Comparison of ENCODE assay signal across 14 cellular contexts in genomic region chr15:83112233-83112958, GRCh38. TPM values are rescaled to one million over a fixed set of nuclear protein-coding genes. Genes with fewer than 3 reads are reported as not detected.
DNase-seq lines count a peak whose midpoint lies in the region; ATAC-seq, FAIRE-seq and TF ChIP-seq lines count a peak whose summit lies in the region.
"Had no signal": no experiment of that assay in that cellular context is flagged by ENCODE, and none has a peak within 500 bp of the region (broad histone marks: within the 10 kb centered on the region; RNA-seq: fewer than 3 reads in every experiment).

No MANE protein-coding gene starts in this region.

- FAIRE-seq in bronchial epithelial cell (lab: Jason Lieb, UNC) (peak; percentile 13), D721Med (lab: Jason Lieb, UNC) (no peak)

- TF ChIP-seq CTCF in left ventricle myocardium inferior (IDR thresholded peaks at IDR 0.05; ENCODE audit: borderline replicate concordance) (no peak), right atrium auricular region (IDR thresholded peaks at IDR 0.05) (no peak), bronchial epithelial cell (IDR thresholded peaks at IDR 0.05; ENCODE audit: insufficient read depth, low read length, severe bottlenecking) (no peak), upper lobe of left lung (IDR thresholded peaks at IDR 0.05) (no peak), D721Med (IDR thresholded peaks at IDR 0.05; ENCODE audit: insufficient read depth, missing control alignments) (no peak)

- TF ChIP-seq POLR2A in upper lobe of left lung (IDR thresholded peaks at IDR 0.05), result no peak

- H3K27ac ChIP-seq in left ventricle myocardium inferior (replicated peaks), result peak overlapping the region; percentile 79
- H3K27ac ChIP-seq in right atrium auricular region, result peak overlapping the region in 1 of 2 donors; percentile 52
- H3K27ac ChIP-seq in upper lobe of left lung, result peak overlapping the region; percentile 24 to 72 (median 51)

- peak in 1 of 2 donors; percentile 12 for ATAC-seq in upper lobe of left lung (ENCODE audit: low FRiP score in 2 of 2)

- H3K4me1 ChIP-seq in left ventricle myocardium inferior, result peaks cover 58% of the 10 kb centered on the region
- H3K4me1 ChIP-seq in right atrium auricular region, result peaks cover 0 to 53% of the 10 kb centered on the region in 2 donors
- H3K4me1 ChIP-seq in upper lobe of left lung, result peaks cover 42 to 54% (median 49%) of the 10 kb centered on the region in 4 donors

- DNase-seq in left ventricle myocardium inferior, result no peak
- DNase-seq in right atrium auricular region (ENCODE audit: low spot score), result no peak
- DNase-seq in bronchial epithelial cell (ENCODE audit: low read depth), result no peak
- peak; percentile 96 for DNase-seq in hepatic stellate cell (ENCODE audit: low spot score)
- peak in 1 of 2 donors; percentile 33 for DNase-seq in upper lobe of left lung
- DNase-seq in D721Med (ENCODE audit: insufficient read length, low spot score), result no peak
- DNase-seq in globus pallidus (ENCODE audit: low spot score), result no peak
- no peak for DNase-seq in Kasumi-1 (lab: John Stamatoyannopoulos, UW)
- DNase-seq: activated CD8-positive, alpha-beta memory T cell treated with anti-CD3 and anti-CD28 coated beads, Interleukin-2, amount 50 U/mL, for 4 hours; DMS53; hippocampal formation; mammary epithelial cell; occipital lobe had no signal

- 56 to 58% methylated on average over 8 of the region's 8 CpGs for WGBS in upper lobe of left lung, 2 donors

- no peak overlapping the region for H3K4me3 ChIP-seq in left ventricle myocardium inferior
- no peak overlapping the region for H3K4me3 ChIP-seq in right atrium auricular region
- no peak overlapping the region for H3K4me3 ChIP-seq in bronchial epithelial cell (ENCODE audit: low read depth, low read length)
- no peak overlapping the region for H3K4me3 ChIP-seq in upper lobe of left lung
- H3K4me3 ChIP-seq: uterus had no signal

- H3K36me3 ChIP-seq in left ventricle myocardium inferior (no peaks in the 10 kb centered on the region), right atrium auricular region (peaks cover 11% of the 10 kb centered on the region), bronchial epithelial cell (ENCODE audit: control insufficient read depth, insufficient read depth, low read length) (no peaks in the 10 kb centered on the region), upper lobe of left lung (peaks cover 0 to 23% (median 12%) of the 10 kb centered on the region in 4 donors)
- H3K36me3 ChIP-seq: uterus had no signal

- H3K27me3 ChIP-seq in left ventricle myocardium inferior (ENCODE audit: low read depth) (peaks cover 4% of the 10 kb centered on the region), right atrium auricular region (no peaks in the 10 kb centered on the region), bronchial epithelial cell (ENCODE audit: control insufficient read depth, insufficient read depth, low read length) (no peaks in the 10 kb centered on the region), upper lobe of left lung (peaks cover 0 to 6% (median 0%) of the 10 kb centered on the region in 4 donors)
- H3K27me3 ChIP-seq: uterus had no signal

- H3K9me3 ChIP-seq in left ventricle myocardium inferior (replicated peaks) (no peaks in the 10 kb centered on the region), right atrium auricular region (no peaks in the 10 kb centered on the region), upper lobe of left lung (no peaks in the 10 kb centered on the region)
- H3K9me3 ChIP-seq: uterus had no signal

- intact Hi-C loops in left ventricle myocardium inferior (cut with micrococcal nuclease), result no loop called here

- TF ChIP-seq EP300 in upper lobe of left lung (IDR thresholded peaks at IDR 0.05), result peak; percentile 14 to 84 (median 79)

RNA-seq across cellular contexts. Expression of gene TM6SF1, which starts 5.0 kb away (rescaled TPM):
- total RNA-seq in left ventricle myocardium inferior, result 4.7 TPM
- 10 to 100 TPM in 1 of 2 donors, 1 to 10 TPM in 1; 7.3 to 30.2 TPM for total RNA-seq in right atrium auricular region
- 2.6 and 3.1 TPM in 2 replicates for total RNA-seq in bronchial epithelial cell
- 10 to 100 TPM in 5 of 6 donors, 1 to 10 TPM in 1; 7.5 to 27.1 (median 21.4) TPM for total RNA-seq in upper lobe of left lung

RNA-seq across cellular contexts. Expression of gene BTBD1, which starts 45.3 kb away (rescaled TPM):
- total RNA-seq in left ventricle myocardium inferior (169 TPM), right atrium auricular region (100 to 1,000 TPM; 116 to 206 TPM), bronchial epithelial cell (48.0 and 78.2 TPM in 2 replicates), upper lobe of left lung (10 to 100 TPM; 39.4 to 84.2 (median 57.4) TPM)
